Comparison of ENCODE assay signal across 1 cellular context in the genomic region with DNA sequence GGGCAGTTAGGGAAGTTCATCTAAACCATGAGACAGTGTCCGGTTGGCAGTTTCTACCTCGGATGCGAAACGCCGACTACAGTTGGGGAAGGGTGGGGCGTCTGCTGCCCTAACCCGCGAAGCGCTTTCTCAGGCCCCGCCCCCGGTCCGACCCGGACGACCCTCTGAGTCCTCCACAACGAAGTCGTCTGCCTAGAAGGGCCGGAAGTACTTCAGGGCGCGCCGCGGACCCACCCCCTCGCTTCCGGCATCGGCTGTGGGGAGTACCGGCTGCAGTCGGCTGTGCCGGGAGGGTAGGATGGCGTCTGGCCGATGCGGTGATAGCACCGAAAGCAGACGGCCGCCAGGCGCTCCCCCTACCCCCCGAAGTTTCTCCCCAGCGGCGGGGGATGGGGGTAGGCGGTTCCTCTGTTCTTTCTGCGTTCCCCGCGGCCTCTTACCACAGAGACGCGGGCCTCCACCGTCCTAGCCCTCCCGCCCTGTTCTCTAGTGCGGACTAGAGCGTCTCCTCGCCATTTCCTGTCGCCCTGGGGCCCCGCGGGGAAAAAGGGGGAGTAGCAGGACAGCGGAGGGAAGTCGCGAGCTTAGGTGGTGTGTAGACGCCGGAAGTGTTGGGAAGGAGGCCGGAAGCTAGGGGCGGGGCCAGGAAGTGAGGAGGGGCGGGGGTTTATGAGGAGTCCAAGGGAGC.
A peak's percentile ranks its signal among the peaks of the same experiment; 100 is the strongest.
TF ChIP-seq lines count a peak whose summit lies in the region.

TRIM41 (plus strand) TSS at position 241 of the 688 bp plus-strand sequence. CDS start 719 bp downstream, outside the sequence.

TF ChIP-seq in GM12878, 131 proteins besides CTCF, POLR2A, EP300 and RAD21 (continued from another document and continues in another):
- TF ChIP-seq, protein P1, sequence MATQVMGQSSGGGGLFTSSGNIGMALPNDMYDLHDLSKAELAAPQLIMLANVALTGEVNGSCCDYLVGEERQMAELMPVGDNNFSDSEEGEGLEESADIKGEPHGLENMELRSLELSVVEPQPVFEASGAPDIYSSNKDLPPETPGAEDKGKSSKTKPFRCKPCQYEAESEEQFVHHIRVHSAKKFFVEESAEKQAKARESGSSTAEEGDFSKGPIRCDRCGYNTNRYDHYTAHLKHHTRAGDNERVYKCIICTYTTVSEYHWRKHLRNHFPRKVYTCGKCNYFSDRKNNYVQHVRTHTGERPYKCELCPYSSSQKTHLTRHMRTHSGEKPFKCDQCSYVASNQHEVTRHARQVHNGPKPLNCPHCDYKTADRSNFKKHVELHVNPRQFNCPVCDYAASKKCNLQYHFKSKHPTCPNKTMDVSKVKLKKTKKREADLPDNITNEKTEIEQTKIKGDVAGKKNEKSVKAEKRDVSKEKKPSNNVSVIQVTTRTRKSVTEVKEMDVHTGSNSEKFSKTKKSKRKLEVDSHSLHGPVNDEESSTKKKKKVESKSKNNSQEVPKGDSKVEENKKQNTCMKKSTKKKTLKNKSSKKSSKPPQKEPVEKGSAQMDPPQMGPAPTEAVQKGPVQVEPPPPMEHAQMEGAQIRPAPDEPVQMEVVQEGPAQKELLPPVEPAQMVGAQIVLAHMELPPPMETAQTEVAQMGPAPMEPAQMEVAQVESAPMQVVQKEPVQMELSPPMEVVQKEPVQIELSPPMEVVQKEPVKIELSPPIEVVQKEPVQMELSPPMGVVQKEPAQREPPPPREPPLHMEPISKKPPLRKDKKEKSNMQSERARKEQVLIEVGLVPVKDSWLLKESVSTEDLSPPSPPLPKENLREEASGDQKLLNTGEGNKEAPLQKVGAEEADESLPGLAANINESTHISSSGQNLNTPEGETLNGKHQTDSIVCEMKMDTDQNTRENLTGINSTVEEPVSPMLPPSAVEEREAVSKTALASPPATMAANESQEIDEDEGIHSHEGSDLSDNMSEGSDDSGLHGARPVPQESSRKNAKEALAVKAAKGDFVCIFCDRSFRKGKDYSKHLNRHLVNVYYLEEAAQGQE (IDR thresholded peaks at IDR 0.05; ENCODE audit: low read depth, low read length), result no peak
- TF ChIP-seq ESRRA (IDR thresholded peaks at IDR 0.05; ENCODE audit: low read length) (peak; percentile 11; the same call in 1 of the 2 replicates), CUX1 (IDR thresholded peaks at IDR 0.05; ENCODE audit: insufficient replicate concordance, low read depth, low read length) (no peak), PBX3 (IDR thresholded peaks at IDR 0.05; ENCODE audit: insufficient replicate concordance, low read depth, low read length) (peak; percentile 32), PML (IDR thresholded peaks at IDR 0.05; ENCODE audit: low read length) (no peak), RBBP5 (conservative IDR thresholded peaks at IDR 0.05) (no peak), CREB1 (IDR thresholded peaks at IDR 0.05; ENCODE audit: low read depth) (no peak), RCOR1 (conservative IDR thresholded peaks at IDR 0.05; ENCODE audit: low read depth, low read length) (no peak), IKZF2 (IDR thresholded peaks at IDR 0.05) (peak; percentile 85 to 91), POU2F2 (IDR thresholded peaks at IDR 0.05; ENCODE audit: borderline replicate concordance, low read depth, low read length) (peak; percentile 72), CHD4 (IDR thresholded peaks at IDR 0.05) (no peak), NR2C1 (IDR thresholded peaks at IDR 0.05) (peak; percentile 90), IRF5 (IDR thresholded peaks at IDR 0.05; ENCODE audit: borderline replicate concordance) (no peak), ETV6 (conservative IDR thresholded peaks at IDR 0.05 in 1 of 2, IDR thresholded peaks at IDR 0.05 in 1 of 2; ENCODE audit: borderline replicate concordance in 1 of 2, low read depth in 1 of 2) (peak; percentile 99), WRNIP1 (IDR thresholded peaks at IDR 0.05; ENCODE audit: borderline replicate concordance, low read depth, low read length) (no peak), CHD1 (IDR thresholded peaks at IDR 0.05; ENCODE audit: low read depth, low read length) (peak; percentile 14; the same call in 1 of the 2 replicates), YY1 (IDR thresholded peaks at IDR 0.05; ENCODE audit: low read depth, low read length) (peak; percentile 88), PRDM15 (CRISPR knock-in tag; IDR thresholded peaks at IDR 0.05) (no peak), CBX3 (IDR thresholded peaks at IDR 0.05; ENCODE audit: borderline replicate concordance, low read depth) (no peak), TCF12 (IDR thresholded peaks at IDR 0.05; ENCODE audit: low read depth, low read length) (peak; percentile 69; the same call in 1 of the 2 replicates), CBX5 (IDR thresholded peaks at IDR 0.05; ENCODE audit: low read depth) (no peak), MLLT1 (IDR thresholded peaks at IDR 0.05) (no peak)
- TF ChIP-seq, protein P2, sequence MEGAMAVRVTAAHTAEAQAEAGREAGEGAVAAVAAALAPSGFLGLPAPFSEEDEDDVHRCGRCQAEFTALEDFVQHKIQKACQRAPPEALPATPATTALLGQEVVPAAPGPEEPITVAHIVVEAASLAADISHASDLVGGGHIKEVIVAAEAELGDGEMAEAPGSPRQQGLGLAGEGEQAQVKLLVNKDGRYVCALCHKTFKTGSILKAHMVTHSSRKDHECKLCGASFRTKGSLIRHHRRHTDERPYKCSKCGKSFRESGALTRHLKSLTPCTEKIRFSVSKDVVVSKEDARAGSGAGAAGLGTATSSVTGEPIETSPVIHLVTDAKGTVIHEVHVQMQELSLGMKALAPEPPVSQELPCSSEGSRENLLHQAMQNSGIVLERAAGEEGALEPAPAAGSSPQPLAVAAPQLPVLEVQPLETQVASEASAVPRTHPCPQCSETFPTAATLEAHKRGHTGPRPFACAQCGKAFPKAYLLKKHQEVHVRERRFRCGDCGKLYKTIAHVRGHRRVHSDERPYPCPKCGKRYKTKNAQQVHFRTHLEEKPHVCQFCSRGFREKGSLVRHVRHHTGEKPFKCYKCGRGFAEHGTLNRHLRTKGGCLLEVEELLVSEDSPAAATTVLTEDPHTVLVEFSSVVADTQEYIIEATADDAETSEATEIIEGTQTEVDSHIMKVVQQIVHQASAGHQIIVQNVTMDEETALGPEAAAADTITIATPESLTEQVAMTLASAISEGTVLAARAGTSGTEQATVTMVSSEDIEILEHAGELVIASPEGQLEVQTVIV (IDR thresholded peaks at IDR 0.05; ENCODE audit: borderline replicate concordance, partially characterized antibody), result no peak
- TF ChIP-seq, protein P3, sequence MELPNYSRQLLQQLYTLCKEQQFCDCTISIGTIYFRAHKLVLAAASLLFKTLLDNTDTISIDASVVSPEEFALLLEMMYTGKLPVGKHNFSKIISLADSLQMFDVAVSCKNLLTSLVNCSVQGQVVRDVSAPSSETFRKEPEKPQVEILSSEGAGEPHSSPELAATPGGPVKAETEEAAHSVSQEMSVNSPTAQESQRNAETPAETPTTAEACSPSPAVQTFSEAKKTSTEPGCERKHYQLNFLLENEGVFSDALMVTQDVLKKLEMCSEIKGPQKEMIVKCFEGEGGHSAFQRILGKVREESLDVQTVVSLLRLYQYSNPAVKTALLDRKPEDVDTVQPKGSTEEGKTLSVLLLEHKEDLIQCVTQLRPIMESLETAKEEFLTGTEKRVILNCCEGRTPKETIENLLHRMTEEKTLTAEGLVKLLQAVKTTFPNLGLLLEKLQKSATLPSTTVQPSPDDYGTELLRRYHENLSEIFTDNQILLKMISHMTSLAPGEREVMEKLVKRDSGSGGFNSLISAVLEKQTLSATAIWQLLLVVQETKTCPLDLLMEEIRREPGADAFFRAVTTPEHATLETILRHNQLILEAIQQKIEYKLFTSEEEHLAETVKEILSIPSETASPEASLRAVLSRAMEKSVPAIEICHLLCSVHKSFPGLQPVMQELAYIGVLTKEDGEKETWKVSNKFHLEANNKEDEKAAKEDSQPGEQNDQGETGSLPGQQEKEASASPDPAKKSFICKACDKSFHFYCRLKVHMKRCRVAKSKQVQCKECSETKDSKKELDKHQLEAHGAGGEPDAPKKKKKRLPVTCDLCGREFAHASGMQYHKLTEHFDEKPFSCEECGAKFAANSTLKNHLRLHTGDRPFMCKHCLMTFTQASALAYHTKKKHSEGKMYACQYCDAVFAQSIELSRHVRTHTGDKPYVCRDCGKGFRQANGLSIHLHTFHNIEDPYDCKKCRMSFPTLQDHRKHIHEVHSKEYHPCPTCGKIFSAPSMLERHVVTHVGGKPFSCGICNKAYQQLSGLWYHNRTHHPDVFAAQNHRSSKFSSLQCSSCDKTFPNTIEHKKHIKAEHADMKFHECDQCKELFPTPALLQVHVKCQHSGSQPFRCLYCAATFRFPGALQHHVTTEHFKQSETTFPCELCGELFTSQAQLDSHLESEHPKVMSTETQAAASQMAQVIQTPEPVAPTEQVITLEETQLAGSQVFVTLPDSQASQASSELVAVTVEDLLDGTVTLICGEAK (IDR thresholded peaks at IDR 0.05; ENCODE audit: borderline replicate concordance), result peak; percentile 98
